In genomic region chr5:113197456-113198200, GRCh38 we compare ENCODE assay signal across 20 cellular contexts.
"Had no signal": no experiment of that assay in that cellular context is flagged by ENCODE, and none has a peak within 500 bp of the region (broad histone marks: within the 10 kb centered on the region; RNA-seq: fewer than 3 reads in every experiment).

No MANE protein-coding gene starts in this region.

- H3K27ac ChIP-seq: adrenal gland, esophagus squamous epithelium, neutrophil, pancreas, thoracic aorta, upper lobe of right lung had no signal

- H3K4me3 ChIP-seq: adrenal gland, esophagus squamous epithelium, pancreas, smooth muscle cell, thoracic aorta, upper lobe of right lung had no signal

- H3K4me1 Mint-ChIP-seq: activated B cell treated with CpG ODN at 0.5 μM for 24 hours; activated naive CD4-positive, alpha-beta T cell treated with anti-CD3 and anti-CD28 coated beads, Interleukin-2, amount 10 ng/mL, durations not matched to agents 7 days and 5 days; natural killer cell had no signal

- H3K36me3 Mint-ChIP-seq: activated naive CD4-positive, alpha-beta T cell treated with anti-CD3 and anti-CD28 coated beads, Interleukin-2, amount 10 ng/mL, durations not matched to agents 7 days and 5 days; natural killer cell had no signal

- H3K9me3 ChIP-seq: adrenal gland, esophagus squamous epithelium, neutrophil, pancreas, thoracic aorta, upper lobe of right lung had no signal

- H3K27me3 ChIP-seq: adrenal gland, esophagus squamous epithelium, neutrophil, pancreas, upper lobe of right lung had no signal

- FAIRE-seq: astrocyte, bronchial epithelial cell, pancreas had no signal

- H3K4me1 ChIP-seq: pancreas had no signal

- H3K4me3 Mint-ChIP-seq: activated B cell treated with CpG ODN at 0.5 μM for 24 hours; activated CD8-positive, alpha-beta T cell treated with anti-CD3 and anti-CD28 coated beads for 36 hours; activated naive CD4-positive, alpha-beta T cell treated with anti-CD3 and anti-CD28 coated beads, Interleukin-2, amount 10 ng/mL, durations not matched to agents 7 days and 5 days; dendritic cell treated with granulocyte-macrophage colony-stimulating factor and Interleukin-4, amounts not matched to agents 40 ng/mL and 50 ng/mL, for 4 days; natural killer cell had no signal

- H3K4me2 ChIP-seq: smooth muscle cell had no signal

- H3K9me3 Mint-ChIP-seq: activated naive CD4-positive, alpha-beta T cell treated with anti-CD3 and anti-CD28 coated beads, Interleukin-2, amount 10 ng/mL, durations not matched to agents 7 days and 5 days; dendritic cell treated with granulocyte-macrophage colony-stimulating factor and Interleukin-4, amounts not matched to agents 40 ng/mL and 50 ng/mL, for 4 days had no signal

- H3K27ac Mint-ChIP-seq: activated B cell treated with CpG ODN at 0.5 μM for 24 hours; activated CD8-positive, alpha-beta T cell treated with anti-CD3 and anti-CD28 coated beads for 36 hours; activated naive CD4-positive, alpha-beta T cell treated with anti-CD3 and anti-CD28 coated beads, Interleukin-2, amount 10 ng/mL, durations not matched to agents 7 days and 5 days; dendritic cell treated with granulocyte-macrophage colony-stimulating factor and Interleukin-4, amounts not matched to agents 40 ng/mL and 50 ng/mL, for 4 days; natural killer cell had no signal

- DNase-seq: activated B cell treated with CpG ODN at 0.5 μM for 24 hours; activated CD4-positive, alpha-beta T cell treated with anti-CD3 and anti-CD28 coated beads for 48 hours; activated CD8-positive, alpha-beta T cell treated with anti-CD3 and anti-CD28 coated beads for 36 hours; activated naive CD4-positive, alpha-beta T cell treated with anti-CD3 and anti-CD28 coated beads, Interleukin-2, amount 10 ng/mL, durations not matched to agents 7 days and 5 days; activated T-cell treated with anti-CD3 and anti-CD28 coated beads, Interleukin-2, amount 50 U/mL, for 1 hour; effector memory CD4-positive, alpha-beta T cell; esophagus squamous epithelium; mesenchymal stem cell; natural killer cell; pancreas; stimulated activated CD4-positive, alpha-beta T cell treated with anti-CD3 and anti-CD28 coated beads, Interleukin-4, amount 100 ng/mL, for 1 hour; upper lobe of right lung had no signal

- H3K36me3 ChIP-seq: adrenal gland, neutrophil, pancreas, thoracic aorta, upper lobe of right lung had no signal

- H3K27me3 Mint-ChIP-seq: activated CD8-positive, alpha-beta T cell treated with anti-CD3 and anti-CD28 coated beads for 36 hours; activated naive CD4-positive, alpha-beta T cell treated with anti-CD3 and anti-CD28 coated beads, Interleukin-2, amount 10 ng/mL, durations not matched to agents 7 days and 5 days had no signal

- ATAC-seq: activated CD8-positive, alpha-beta T cell treated with anti-CD3 and anti-CD28 coated beads for 36 hours; natural killer cell; sciatic nerve; upper lobe of right lung had no signal
